Comparison of ENCODE assay signal across 8 cellular contexts in the genomic region with DNA sequence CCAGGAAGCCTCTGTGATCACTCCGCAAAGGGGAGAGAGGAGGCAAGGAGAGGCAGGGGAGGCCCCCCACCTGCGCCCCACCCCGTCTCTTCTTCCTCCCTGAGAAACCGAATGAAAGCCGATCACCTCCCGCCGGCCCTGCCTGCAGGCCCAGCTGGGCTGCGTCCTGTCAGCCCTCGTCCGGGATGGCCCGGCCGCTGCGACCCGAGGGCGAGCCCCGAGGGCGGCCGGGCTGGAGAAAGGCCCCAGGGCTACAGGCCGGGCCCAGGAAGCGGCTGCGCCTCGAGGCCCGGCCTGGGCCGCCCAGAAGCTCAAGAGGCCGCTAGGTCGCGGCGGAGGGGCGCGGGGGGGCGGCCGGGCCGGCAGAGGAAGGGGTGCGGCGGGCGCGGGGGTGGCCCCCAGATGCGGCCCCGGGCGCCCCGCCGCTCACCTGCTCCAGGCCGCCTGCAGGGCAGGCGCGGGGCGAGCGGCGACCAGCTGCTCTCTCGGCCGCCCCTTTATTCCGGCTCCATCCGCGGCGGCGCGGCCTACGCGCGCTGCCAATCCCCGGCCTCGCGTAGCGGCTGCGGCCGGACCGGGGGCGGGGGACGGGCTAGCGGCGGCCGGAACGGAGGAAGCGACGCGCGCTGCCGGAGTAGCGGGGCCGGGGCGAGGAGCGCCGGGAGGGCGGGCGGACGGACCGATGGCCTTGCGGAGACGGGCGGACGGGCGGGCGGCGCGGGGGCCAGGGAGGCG. TPM values are rescaled to one million over a fixed set of nuclear protein-coding genes. Genes with fewer than 3 reads are reported as not detected.
DNase-seq lines count a peak whose midpoint lies in the region; ATAC-seq and TF ChIP-seq lines count a peak whose summit lies in the region.

TSS of gene ZNF319 (minus strand) at position 702 of the 735 bp plus-strand sequence. CDS start 2,407 bp downstream, outside the sequence.

- CTCF ChIA-PET in CD4-positive, alpha-beta T cell (lab: Charles Lee), result interaction anchor here (0.9 to 1.5 kb wide), 6 partner anchors 13 to 265 kb away, joined by 3 to 5 read pairs (median 3); partner anchors contain the start of genes CFAP20 and KATNB1

- peak within 1 kb of the TSS; percentile 79 for H3K27ac ChIP-seq in CD4-positive, alpha-beta T cell (ENCODE audit: low read depth, low read length)

- peak within 1 kb of the TSS; percentile 92 for H3K4me3 Mint-ChIP-seq in CD4-positive, alpha-beta T cell

- POLR2A ChIA-PET in CD4-positive, alpha-beta T cell (lab: Charles Lee), result interaction anchor here (0.8 to 5.1 kb wide), 9 partner anchors 11 to 264 kb away, joined by 3 to 34 read pairs (median 8); partner anchors contain the start of genes CFAP20 and KATNB1

- peak within 1 kb of the TSS; percentile 87 for H3K27ac Mint-ChIP-seq in CD4-positive, alpha-beta T cell

- H3K27me3 ChIP-seq in CD4-positive, alpha-beta T cell (ENCODE audit: control insufficient read depth, insufficient read depth, low read length), result no peaks in the 10 kb centered on the region

- ATAC-seq in CD4-positive, alpha-beta T cell (ENCODE audit: poor library complexity), result peak; percentile 8
- ATAC-seq in GM19438 (IDR thresholded peaks at IDR 0.05; ENCODE audit: low read depth, unreplicated experiment), result peak; percentile 18
- peak; percentile 10 for ATAC-seq in HG03469 (IDR thresholded peaks at IDR 0.05; ENCODE audit: unreplicated experiment)
- ATAC-seq in left ventricle myocardium superior, result peak; percentile 2

- H3K4me1 Mint-ChIP-seq in CD4-positive, alpha-beta T cell (ENCODE audit: low read depth), result peaks cover 66% of the 10 kb centered on the region

- intact Hi-C loops in CD4-positive, alpha-beta T cell (cut with DNase I, micrococcal nuclease), result loop anchor here (1.0 to 10.0 kb wide), 9 partner anchors 101 to 625 kb away; partner anchors contain the start of genes CFAP20 (in 1 of the 2), CNOT1 (in 1 of the 2), CSNK2A2 (in 1 of the 2) and KATNB1 (in 1 of the 2)
- intact Hi-C loops in left ventricle myocardium superior (cut with micrococcal nuclease), result loop anchor here (10.0 kb wide), 1 partner anchor 265 kb away; the partner anchor contains the start of gene KATNB1

- H3K9me3 ChIP-seq in CD4-positive, alpha-beta T cell (ENCODE audit: control insufficient read depth, low read length), result no peaks in the 10 kb centered on the region

- DNase-seq in CD4-positive, alpha-beta T cell, result peak in 3 of 10 experiments; percentile 18 to 42 (median 20)
- DNase-seq in activated T-helper 1 cell treated with Interleukin-2 at 50 U/mL for 16 hours (ENCODE audit: low read depth), result peak; percentile 20
- no peak for DNase-seq in left ventricle myocardium superior
- DNase-seq in renal cortical epithelial cell (ENCODE audit: low read depth), result no peak
- no peak for DNase-seq in Kasumi-1 (lab: John Stamatoyannopoulos, UW)
- no peak for DNase-seq in COLO829 (ENCODE audit: low spot score)

- no peaks in the 10 kb centered on the region for H3K27me3 Mint-ChIP-seq in CD4-positive, alpha-beta T cell

- H3K36me3 Mint-ChIP-seq in CD4-positive, alpha-beta T cell (ENCODE audit: low read depth), result peaks cover 73% of the 10 kb centered on the region

- H3K9me3 Mint-ChIP-seq in CD4-positive, alpha-beta T cell, result no peaks in the 10 kb centered on the region

- no peak for TF ChIP-seq CTCF in CD4-positive, alpha-beta T cell (IDR thresholded peaks at IDR 0.05)

RNA-seq across cellular contexts. Expression of gene ZNF319, which starts in this region (rescaled TPM):
- 10 to 100 TPM; 11.4 to 12.9 TPM for total RNA-seq in CD4-positive, alpha-beta T cell
- total RNA-seq in left ventricle myocardium superior (9.2 TPM), renal cortical epithelial cell (3.8 and 30.2 TPM in 2 replicates)
